ENCODE assay signal across 8 cellular contexts in the genomic region with DNA sequence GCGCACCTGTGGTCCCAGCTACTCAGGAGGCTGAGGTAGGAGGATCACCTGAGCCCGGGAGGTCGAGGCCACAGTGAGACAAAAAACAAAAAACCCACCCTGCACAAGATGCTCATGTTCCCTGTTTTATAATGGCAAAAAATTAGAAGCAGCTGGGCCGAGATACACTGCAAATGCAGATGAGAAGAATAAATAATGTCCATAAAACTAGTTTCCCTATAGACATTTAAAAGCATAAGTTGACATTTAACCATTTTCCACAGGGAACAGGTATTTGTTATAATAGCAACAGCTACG. TPM values are rescaled to one million over a fixed set of nuclear protein-coding genes. Genes with fewer than 3 reads are reported as not detected.
DNase-seq lines count a peak whose midpoint lies in the region; ATAC-seq, FAIRE-seq and TF ChIP-seq lines count a peak whose summit lies in the region.

No MANE protein-coding gene starts in this region.

- no peak for TF ChIP-seq RAD21 in HepG2 (CRISPR knock-in tag; IDR thresholded peaks at IDR 0.05)

- peaks cover 4% of the 10 kb centered on the region for H3K36me3 Mint-ChIP-seq in activated CD4-positive, alpha-beta T cell treated with anti-CD3 and anti-CD28 coated beads, Interleukin-2, amount 10 ng/mL, durations not matched to agents 7 days and 5 days (ENCODE audit: low read depth)
- H3K36me3 Mint-ChIP-seq in activated naive CD8-positive, alpha-beta T cell treated with anti-CD3 and anti-CD28 coated beads, Interleukin-2, amount 50 U/mL, for 24 hours (ENCODE audit: low read depth): no peaks in the 10 kb centered on the region

- intact Hi-C loops in HepG2 (cut with micrococcal nuclease; ENCODE audit: unreplicated experiment): loop anchor here (5.0 kb wide), 1 partner anchor 36 kb away; the partner anchor contains the start of gene ELP6

- no peak for ATAC-seq in activated naive CD8-positive, alpha-beta T cell treated with anti-CD3 and anti-CD28 coated beads, Interleukin-2, amount 50 U/mL, for 24 hours
- ATAC-seq in HepG2: no peak
- peak; percentile 4 for ATAC-seq in thoracic aorta (ENCODE audit: insufficient number of reproducible peaks, low FRiP score, low read depth)

- peak overlapping the region; percentile 95 for H2AFZ ChIP-seq in HepG2 (ENCODE audit: low read length)

- peaks cover 37% of the 10 kb centered on the region for H3K4me1 ChIP-seq in HepG2 (ENCODE audit: insufficient read depth, low read length)
- H3K4me1 ChIP-seq in thoracic aorta (ENCODE audit: control insufficient read depth in 1 of 2, low read depth in 2 of 2): peaks cover 10 to 19% of the 10 kb centered on the region in 2 donors

- in situ Hi-C loops in HepG2 (cut with HindIII; ENCODE audit: extremely low pct_ligation_motif_present, low pct_unique_long_range_greater_than_20kb): loop anchor here (5.0 kb wide), 1 partner anchor 54 kb away; no protein-coding TSS in a partner anchor

- no peak for TF ChIP-seq EP300 in HepG2 (IDR thresholded peaks at IDR 0.05; ENCODE audit: low read depth in 2 of 2, low read length in 2 of 2)
- TF ChIP-seq EP300 in HepG2 (CRISPR knock-in tag; IDR thresholded peaks at IDR 0.05; ENCODE audit: borderline replicate concordance): no peak

- no peaks in the 10 kb centered on the region; a peak in 1 of 5 replicates for H3K27me3 ChIP-seq in HepG2 (ENCODE audit: control insufficient read depth in 1 of 2, insufficient read depth in 2 of 2, low read length in 2 of 2)
- H3K27me3 ChIP-seq in thoracic aorta (replicated peaks; ENCODE audit: insufficient read depth): no peaks in the 10 kb centered on the region

- peak overlapping the region; percentile 76 for H3K9ac ChIP-seq in HepG2 (ENCODE audit: insufficient read depth, low read depth, low read length)

- H3K9me3 ChIP-seq in HepG2 (ENCODE audit: low read length) (no peaks in the 10 kb centered on the region), thoracic aorta (no peaks in the 10 kb centered on the region)

- no peak for DNase-seq in activated CD4-positive, alpha-beta T cell treated with anti-CD3 and anti-CD28 coated beads, Interleukin-2, amount 10 ng/mL, durations not matched to agents 7 days and 5 days
- no peak for DNase-seq in activated CD4-positive, alpha-beta T cell treated with anti-CD3 and anti-CD28 coated beads, Interleukin-2, amount 50 U/mL, for 4 hours
- no peak for DNase-seq in activated naive CD8-positive, alpha-beta T cell treated with anti-CD3 and anti-CD28 coated beads, Interleukin-2, amount 50 U/mL, for 24 hours
- DNase-seq in HepG2 (ENCODE audit: low spot score) (no peak), thoracic aorta (ENCODE audit: low spot score) (no peak), hepatic stellate cell (ENCODE audit: low spot score) (no peak), LoVo (ENCODE audit: low spot score) (no peak), NCI-H1436 (lab: John Stamatoyannopoulos, UW) (no peak)

- peak overlapping the region; percentile 88 for H3K27ac Mint-ChIP-seq in activated CD4-positive, alpha-beta T cell treated with anti-CD3 and anti-CD28 coated beads, Interleukin-2, amount 10 ng/mL, durations not matched to agents 7 days and 5 days
- H3K27ac Mint-ChIP-seq in activated naive CD8-positive, alpha-beta T cell treated with anti-CD3 and anti-CD28 coated beads, Interleukin-2, amount 50 U/mL, for 24 hours: peak overlapping the region; percentile 90

- no peak overlapping the region for H3K27ac ChIP-seq in HepG2 (ENCODE audit: extremely low read length, insufficient read depth, low read length)
- peak overlapping the region; percentile 76 to 82 for H3K27ac ChIP-seq in thoracic aorta

- H3K27me3 Mint-ChIP-seq in activated CD4-positive, alpha-beta T cell treated with anti-CD3 and anti-CD28 coated beads, Interleukin-2, amount 10 ng/mL, durations not matched to agents 7 days and 5 days: no peaks in the 10 kb centered on the region
- no peaks in the 10 kb centered on the region for H3K27me3 Mint-ChIP-seq in activated naive CD8-positive, alpha-beta T cell treated with anti-CD3 and anti-CD28 coated beads, Interleukin-2, amount 50 U/mL, for 24 hours

- peak overlapping the region; percentile 76 for H3K4me2 ChIP-seq in HepG2 (ENCODE audit: low read depth, low read length)

- H3K9me3 Mint-ChIP-seq in activated CD4-positive, alpha-beta T cell treated with anti-CD3 and anti-CD28 coated beads, Interleukin-2, amount 10 ng/mL, durations not matched to agents 7 days and 5 days: no peaks in the 10 kb centered on the region
- H3K9me3 Mint-ChIP-seq in activated naive CD8-positive, alpha-beta T cell treated with anti-CD3 and anti-CD28 coated beads, Interleukin-2, amount 50 U/mL, for 24 hours: no peaks in the 10 kb centered on the region

- TF ChIP-seq CTCF in HepG2 (CRISPR knock-in tag; IDR thresholded peaks at IDR 0.05) (no peak), thoracic aorta (IDR thresholded peaks at IDR 0.05) (no peak)

- peaks cover 32% of the 10 kb centered on the region for H3K79me2 ChIP-seq in HepG2 (ENCODE audit: insufficient read depth, low read length)

- H3K36me3 ChIP-seq in HepG2 (replicated peaks in 1 of 2; ENCODE audit: control insufficient read depth in 1 of 2, insufficient read depth in 2 of 2, low read length in 2 of 2) (no peaks in the 10 kb centered on the region), thoracic aorta (no peaks in the 10 kb centered on the region)

- peak overlapping the region; percentile 86 for H3K4me3 Mint-ChIP-seq in activated CD4-positive, alpha-beta T cell treated with anti-CD3 and anti-CD28 coated beads, Interleukin-2, amount 10 ng/mL, durations not matched to agents 7 days and 5 days
- H3K4me3 Mint-ChIP-seq in activated naive CD8-positive, alpha-beta T cell treated with anti-CD3 and anti-CD28 coated beads, Interleukin-2, amount 50 U/mL, for 24 hours: peak overlapping the region; percentile 79

- H3K4me3 ChIP-seq in HepG2 (replicated peaks in 1 of 3; ENCODE audit: insufficient read depth in 1 of 3, low read depth in 2 of 3, low read length in 3 of 3) (peak overlapping the region; percentile 51 to 81 (median 72); a peak in 5 of 6 replicates), thoracic aorta (peak overlapping the region; percentile 72)

- peaks cover 14% of the 10 kb centered on the region for H4K20me1 ChIP-seq in HepG2 (ENCODE audit: insufficient read depth, low read length)

- CTCF ChIA-PET in activated CD4-positive, alpha-beta T cell treated with anti-CD3 and anti-CD28 coated beads, Interleukin-2, amount 10 ng/mL, durations not matched to agents 7 days and 5 days (lab: Charles Lee): interaction anchor here (0.6 to 5.3 kb wide), 8 partner anchors 11 to 526 kb away, joined by 3 to 51 read pairs (median 4); no protein-coding TSS in a partner anchor
- CTCF ChIA-PET in HepG2 (lab: Yijun Ruan, JAX; ENCODE audit: low intra/inter-chr PET ratio, low total read pairs): interaction anchor here (1.2 to 2.5 kb wide), 3 partner anchors 32 to 55 kb away, joined by 4 to 36 read pairs (median 12); no protein-coding TSS in a partner anchor

- 43% methylated on average over 5 of the region's 5 CpGs for WGBS in HepG2 (ENCODE audit: low lambda C conversion rate)

- no peak for FAIRE-seq in HepG2 (lab: Jason Lieb, UNC)

- POLR2A ChIA-PET in activated CD4-positive, alpha-beta T cell treated with anti-CD3 and anti-CD28 coated beads, Interleukin-2, amount 10 ng/mL, durations not matched to agents 7 days and 5 days (lab: Charles Lee): no interaction called here
- POLR2A ChIA-PET in HepG2 (lab: Yijun Ruan, JAX): interaction anchor here (2.7 kb wide), 2 partner anchors 32 to 35 kb away, joined by 12 to 30 read pairs; no protein-coding TSS in a partner anchor

- BruUV-seq in HepG2 (replicated peaks; lab: Mats Ljungman, UMichigan): no TSS peak

- no peak for TF ChIP-seq POLR2A in HepG2 (IDR thresholded peaks at IDR 0.05; ENCODE audit: insufficient read depth in 1 of 2, low read depth in 2 of 2, low read length in 2 of 2)

- H3K4me1 Mint-ChIP-seq in activated CD4-positive, alpha-beta T cell treated with anti-CD3 and anti-CD28 coated beads, Interleukin-2, amount 10 ng/mL, durations not matched to agents 7 days and 5 days: peaks cover 31% of the 10 kb centered on the region
- peaks cover 37% of the 10 kb centered on the region for H3K4me1 Mint-ChIP-seq in activated naive CD8-positive, alpha-beta T cell treated with anti-CD3 and anti-CD28 coated beads, Interleukin-2, amount 50 U/mL, for 24 hours

RNA-seq across cellular contexts. Expression of gene SCAP, which starts 0.5 kb away (rescaled TPM):
- 10 to 100 TPM; 68.1 to 71.4 TPM for total RNA-seq in activated CD4-positive, alpha-beta T cell treated with anti-CD3 and anti-CD28 coated beads, Interleukin-2, amount 10 ng/mL, durations not matched to agents 7 days and 5 days
- total RNA-seq in HepG2 (2016; rRNA removed; fragmentation: Illumina TruSeq; extraction: Trizol) (24.0 and 53.3 TPM in 2 replicates), thoracic aorta (100 to 1,000 TPM in 1 of 2 donors, 10 to 100 TPM in 1; 80.0 to 106 TPM)
- total RNA-seq in HepG2 (2016; cell fraction: cytosol; rRNA removed; fragmentation: Illumina TruSeq; extraction: Trizol; ENCODE audit: low read depth): 52.3 and 54.3 TPM in 2 replicates
- total RNA-seq in HepG2 (2016; cell fraction: insoluble cytoplasmic fraction; rRNA removed; fragmentation: Illumina TruSeq; extraction: Trizol): 21.9 and 52.8 TPM in 2 replicates
- 34.5 and 35.0 TPM in 2 replicates for total RNA-seq in HepG2 (2016; cell fraction: membrane; rRNA removed; fragmentation: Illumina TruSeq; extraction: Trizol)
- 54.5 and 63.6 TPM in 2 replicates for total RNA-seq in HepG2 (2016; cell fraction: nucleus; rRNA removed; fragmentation: Illumina TruSeq; extraction: Trizol)
- polyA plus RNA-seq in HepG2 (2011; rRNA removed): 40.4 and 58.7 TPM in 2 replicates
- 31.5 and 35.0 TPM in 2 replicates for polyA plus RNA-seq in HepG2 (2011; cell fraction: cytosol; rRNA removed)
- polyA plus RNA-seq in HepG2 (2011; cell fraction: nucleus; rRNA removed): 134 and 142 TPM in 2 replicates
- polyA plus RNA-seq in HepG2 (2012): 70.2 and 73.6 TPM in 2 replicates
- 6.4 and 7.0 TPM in 2 replicates for polyA plus RNA-seq in HepG2 (2016; cell fraction: cytosol; fragmentation: Illumina TruSeq; extraction: Trizol; ENCODE audit: low read depth)
- 18.1 and 20.4 TPM in 2 replicates for polyA plus RNA-seq in HepG2 (2016; cell fraction: insoluble cytoplasmic fraction; fragmentation: Illumina TruSeq; extraction: Trizol; ENCODE audit: low read depth)
- polyA plus RNA-seq in HepG2 (2016; cell fraction: membrane; fragmentation: Illumina TruSeq; extraction: Trizol; ENCODE audit: low read depth): 15.1 and 16.0 TPM in 2 replicates
- polyA plus RNA-seq in HepG2 (2016; cell fraction: nucleus; fragmentation: Illumina TruSeq; extraction: Trizol; ENCODE audit: insufficient read depth, low read depth): 85.3 and 87.4 TPM in 2 replicates
- 122 and 226 TPM in 2 replicates for polyA minus RNA-seq in HepG2 (2011; rRNA and poly(A)+ RNA removed; ENCODE audit: low replicate concordance)
- 53.2 and 65.6 TPM in 2 replicates for polyA minus RNA-seq in HepG2 (2011; cell fraction: cytosol; rRNA and poly(A)+ RNA removed)
- polyA minus RNA-seq in HepG2 (2011; cell fraction: nucleus; rRNA and poly(A)+ RNA removed): 49.2 and 66.6 TPM in 2 replicates

RNA-seq across cellular contexts. Expression of gene ELP6, which starts 37.2 kb away (rescaled TPM):
- total RNA-seq in activated CD4-positive, alpha-beta T cell treated with anti-CD3 and anti-CD28 coated beads, Interleukin-2, amount 10 ng/mL, durations not matched to agents 7 days and 5 days: 10 to 100 TPM; 42.2 to 50.1 TPM
- total RNA-seq in HepG2 (2016; rRNA removed; fragmentation: Illumina TruSeq; extraction: Trizol) (38.6 and 45.0 TPM in 2 replicates), thoracic aorta (10 to 100 TPM; 16.5 to 28.7 TPM)
- 21.1 and 22.8 TPM in 2 replicates for total RNA-seq in HepG2 (2016; cell fraction: cytosol; rRNA removed; fragmentation: Illumina TruSeq; extraction: Trizol; ENCODE audit: low read depth)
- 40.9 and 43.5 TPM in 2 replicates for total RNA-seq in HepG2 (2016; cell fraction: insoluble cytoplasmic fraction; rRNA removed; fragmentation: Illumina TruSeq; extraction: Trizol)
- 31.1 and 33.1 TPM in 2 replicates for total RNA-seq in HepG2 (2016; cell fraction: membrane; rRNA removed; fragmentation: Illumina TruSeq; extraction: Trizol)
- 35.1 and 40.6 TPM in 2 replicates for total RNA-seq in HepG2 (2016; cell fraction: nucleus; rRNA removed; fragmentation: Illumina TruSeq; extraction: Trizol)
- 43.6 and 49.3 TPM in 2 replicates for polyA plus RNA-seq in HepG2 (2011; rRNA removed)
- 48.6 and 55.2 TPM in 2 replicates for polyA plus RNA-seq in HepG2 (2011; cell fraction: cytosol; rRNA removed)
- polyA plus RNA-seq in HepG2 (2011; cell fraction: nucleus; rRNA removed): 27.3 and 28.8 TPM in 2 replicates
- 15.1 and 17.2 TPM in 2 replicates for polyA plus RNA-seq in HepG2 (2012)
- 15.9 and 19.1 TPM in 2 replicates for polyA plus RNA-seq in HepG2 (2016; cell fraction: cytosol; fragmentation: Illumina TruSeq; extraction: Trizol; ENCODE audit: low read depth)
- polyA plus RNA-seq in HepG2 (2016; cell fraction: insoluble cytoplasmic fraction; fragmentation: Illumina TruSeq; extraction: Trizol; ENCODE audit: low read depth): 46.8 and 48.4 TPM in 2 replicates
- 23.9 and 24.2 TPM in 2 replicates for polyA plus RNA-seq in HepG2 (2016; cell fraction: membrane; fragmentation: Illumina TruSeq; extraction: Trizol; ENCODE audit: low read depth)
- polyA plus RNA-seq in HepG2 (2016; cell fraction: nucleus; fragmentation: Illumina TruSeq; extraction: Trizol; ENCODE audit: insufficient read depth, low read depth): 63.6 and 69.2 TPM in 2 replicates
- polyA minus RNA-seq in HepG2 (2011; rRNA and poly(A)+ RNA removed; ENCODE audit: low replicate concordance): 60.8 and 110 TPM in 2 replicates
- 12.7 and 18.2 TPM in 2 replicates for polyA minus RNA-seq in HepG2 (2011; cell fraction: cytosol; rRNA and poly(A)+ RNA removed)
- polyA minus RNA-seq in HepG2 (2011; cell fraction: nucleus; rRNA and poly(A)+ RNA removed): 49.6 and 56.1 TPM in 2 replicates
